Comparison of ENCODE assay signal across 8 cellular contexts in the genomic region with DNA sequence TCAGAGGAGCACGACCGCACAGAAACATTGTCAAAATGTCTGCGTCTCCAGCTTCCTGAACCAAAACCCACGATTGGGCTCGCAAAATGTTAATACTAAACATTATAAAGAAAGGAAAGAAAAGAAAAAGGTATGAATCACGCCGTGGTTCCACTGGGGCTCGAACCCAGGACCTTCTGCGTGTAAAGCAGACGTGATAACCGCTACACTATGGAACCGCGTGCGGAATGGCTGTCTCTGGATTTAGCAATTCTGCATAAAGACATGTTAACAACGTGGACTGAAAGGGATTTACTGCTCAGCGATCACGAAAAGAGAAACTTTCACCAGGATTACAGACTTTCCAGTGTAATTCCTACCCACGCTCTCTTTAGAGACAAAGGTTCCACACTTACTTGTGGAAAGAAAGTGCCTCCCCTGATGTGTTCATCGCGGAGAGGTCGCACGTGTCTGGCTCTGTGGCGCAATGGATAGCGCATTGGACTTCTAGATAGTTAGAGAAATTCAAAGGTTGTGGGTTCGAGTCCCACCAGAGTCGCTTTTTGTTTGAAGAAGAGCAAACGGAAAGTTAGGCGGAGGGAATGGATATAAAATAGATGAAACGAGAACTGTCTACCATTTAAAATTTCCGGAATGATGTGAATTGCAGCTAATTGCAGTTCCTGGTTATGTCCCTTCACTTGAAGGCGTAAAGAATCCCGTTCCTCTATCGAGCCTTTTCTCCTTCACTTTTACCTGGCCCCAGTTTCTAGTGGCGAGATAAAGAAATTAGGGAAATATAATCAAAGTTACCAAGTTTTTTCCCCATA. TPM values are rescaled to one million over a fixed set of nuclear protein-coding genes. Genes with fewer than 3 reads are reported as not detected.
A peak's percentile ranks its signal among the peaks of the same experiment; 100 is the strongest.
DNase-seq lines count a peak whose midpoint lies in the region; ATAC-seq lines count a peak whose summit lies in the region.

No MANE protein-coding gene starts in this region.

- POLR2A ChIA-PET in activated CD4-positive, alpha-beta memory T cell treated with anti-CD3 and anti-CD28 coated beads, Interleukin-2, amount 10 ng/mL, durations not matched to agents 7 days and 5 days (lab: Charles Lee) = interaction anchor here (0.6 to 2.9 kb wide), 8 partner anchors 9 to 114 kb away, joined by 3 to 27 read pairs (median 4); a partner anchor contains a TSS

- H3K9me3 ChIP-seq in mesenchymal stem cell (ENCODE audit: control insufficient read depth, low read length) = no peaks in the 10 kb centered on the region

- H4K8ac ChIP-seq in mesenchymal stem cell (ENCODE audit: low read length) = no peak overlapping the region

- H3K4me1 ChIP-seq in mesenchymal stem cell (ENCODE audit: control insufficient read depth, insufficient read depth, low read depth, low read length) = peaks cover 2% of the 10 kb centered on the region

- no peaks in the 10 kb centered on the region for H3K36me3 ChIP-seq in mesenchymal stem cell (ENCODE audit: control insufficient read depth in 1 of 2, insufficient read depth in 2 of 2, low read depth in 1 of 2, low read length in 2 of 2)

- no peak overlapping the region for H3K14ac ChIP-seq in mesenchymal stem cell (ENCODE audit: low read length in 2 of 2)

- peaks cover 41% of the 10 kb centered on the region for H3K4me1 Mint-ChIP-seq in activated CD4-positive, alpha-beta memory T cell treated with anti-CD3 and anti-CD28 coated beads, Interleukin-2, amount 10 ng/mL, durations not matched to agents 7 days and 5 days

- peak; percentile 39 for DNase-seq in AG08396 (ENCODE audit: low spot score)
- peak; percentile 72 for DNase-seq in NCI-H82 treated with DMSO at 0.1 percent for 48 hours (lab: John Stamatoyannopoulos, UW; ENCODE audit: unreplicated experiment)
- DNase-seq in activated CD4-positive, alpha-beta memory T cell treated with anti-CD3 and anti-CD28 coated beads, Interleukin-2, amount 10 ng/mL, durations not matched to agents 7 days and 5 days = peak; percentile 79
- peak; percentile 76 for DNase-seq in effector CD8-positive, alpha-beta T cell (lab: John Stamatoyannopoulos, UW)
- DNase-seq in mesenchymal stem cell = peak; percentile 96
- peak; percentile 55 for DNase-seq in stimulated activated CD8-positive, alpha-beta memory T cell treated with anti-CD3 and anti-CD28 coated beads, Interleukin-12 subunit alpha, Interleukin-12 subunit beta, amount 100 ng/mL, for 4 hours (ENCODE audit: low read depth)

- H3K27me3 Mint-ChIP-seq in activated CD4-positive, alpha-beta memory T cell treated with anti-CD3 and anti-CD28 coated beads, Interleukin-2, amount 10 ng/mL, durations not matched to agents 7 days and 5 days = peaks cover 12% of the 10 kb centered on the region

- no peak overlapping the region for H2BK12ac ChIP-seq in mesenchymal stem cell (ENCODE audit: low read length in 2 of 2)

- H3K18ac ChIP-seq in mesenchymal stem cell (ENCODE audit: low read depth in 1 of 2, low read length in 2 of 2) = peak overlapping the region in 1 of 2 experiments; percentile 3

- H3K23ac ChIP-seq in mesenchymal stem cell (ENCODE audit: low read length in 2 of 2) = no peak overlapping the region

- H4K91ac ChIP-seq in mesenchymal stem cell (ENCODE audit: low read length) = no peak overlapping the region

- CTCF ChIA-PET in activated CD4-positive, alpha-beta memory T cell treated with anti-CD3 and anti-CD28 coated beads, Interleukin-2, amount 10 ng/mL, durations not matched to agents 7 days and 5 days (lab: Charles Lee) = interaction anchor here (1.1 to 2.9 kb wide), 3 partner anchors 8 to 13 kb away, joined by 3 to 18 read pairs (median 5); no protein-coding TSS in a partner anchor

- peak overlapping the region; percentile 79 for H3K4me3 Mint-ChIP-seq in activated CD4-positive, alpha-beta memory T cell treated with anti-CD3 and anti-CD28 coated beads, Interleukin-2, amount 10 ng/mL, durations not matched to agents 7 days and 5 days

- no peak overlapping the region for H2BK15ac ChIP-seq in mesenchymal stem cell (ENCODE audit: low read depth, poor library complexity, severe bottlenecking)

- H3K27ac Mint-ChIP-seq in activated CD4-positive, alpha-beta memory T cell treated with anti-CD3 and anti-CD28 coated beads, Interleukin-2, amount 10 ng/mL, durations not matched to agents 7 days and 5 days = peak overlapping the region; percentile 83

- peak overlapping the region; percentile 96 for H3K27ac ChIP-seq in mesenchymal stem cell (ENCODE audit: low read length, poor library complexity, severe bottlenecking)

- H3K27me3 ChIP-seq in mesenchymal stem cell (ENCODE audit: control insufficient read depth in 1 of 2, insufficient read depth in 1 of 2, low read length in 2 of 2) = no peaks in the 10 kb centered on the region

- H2BK5ac ChIP-seq in mesenchymal stem cell (ENCODE audit: low read depth, low read length, poor library complexity, severe bottlenecking) = no peak overlapping the region

- H3K9me3 Mint-ChIP-seq in activated CD4-positive, alpha-beta memory T cell treated with anti-CD3 and anti-CD28 coated beads, Interleukin-2, amount 10 ng/mL, durations not matched to agents 7 days and 5 days = no peaks in the 10 kb centered on the region

- H2AK5ac ChIP-seq in mesenchymal stem cell (ENCODE audit: low read length, severe bottlenecking) = no peak overlapping the region

- peak overlapping the region in 1 of 2 experiments; percentile 56 for H3K4ac ChIP-seq in mesenchymal stem cell (ENCODE audit: low read depth in 1 of 2, low read length in 2 of 2)

- peak overlapping the region in 1 of 2 experiments; percentile 89 for H3K4me3 ChIP-seq in mesenchymal stem cell (ENCODE audit: insufficient read depth in 1 of 2, low read depth in 1 of 2, low read length in 2 of 2)

- no peaks in the 10 kb centered on the region for H3K36me3 Mint-ChIP-seq in activated CD4-positive, alpha-beta memory T cell treated with anti-CD3 and anti-CD28 coated beads, Interleukin-2, amount 10 ng/mL, durations not matched to agents 7 days and 5 days (ENCODE audit: low read depth)

- H3K79me1 ChIP-seq in mesenchymal stem cell (replicated peaks; ENCODE audit: low read length, poor library complexity, severe bottlenecking) = no peaks in the 10 kb centered on the region

- H3K4me2 ChIP-seq in mesenchymal stem cell (ENCODE audit: low read length, poor library complexity, severe bottlenecking) = peak overlapping the region; percentile 77

- peak overlapping the region; percentile 97 for H3K9ac ChIP-seq in mesenchymal stem cell (ENCODE audit: low read length)

- no peak overlapping the region for H2AFZ ChIP-seq in mesenchymal stem cell (ENCODE audit: low read depth, low read length)

- ATAC-seq in GM19324 (IDR thresholded peaks at IDR 0.05; ENCODE audit: low FRiP score, unreplicated experiment) (peak; percentile 39), HG03520 (IDR thresholded peaks at IDR 0.05; ENCODE audit: unreplicated experiment) (peak; percentile 29)

- WGBS in mesenchymal stem cell = under 1% methylated on average over 23 of the region's 34 CpGs

- no peak overlapping the region for H2BK120ac ChIP-seq in mesenchymal stem cell (ENCODE audit: low read depth, low read length)

RNA-seq across cellular contexts. Expression of a gene that starts 39.7 kb away (rescaled TPM):
- total RNA-seq in activated CD4-positive, alpha-beta memory T cell treated with anti-CD3 and anti-CD28 coated beads, Interleukin-2, amount 10 ng/mL, durations not matched to agents 7 days and 5 days = not detected
- not detected for polyA plus RNA-seq in mesenchymal stem cell (2013, experiment 1 of 2)
- polyA plus RNA-seq in mesenchymal stem cell (2013, experiment 2 of 2) = not detected

RNA-seq across cellular contexts. Expression of a gene that starts 47.7 kb away (rescaled TPM):
- not detected for total RNA-seq in activated CD4-positive, alpha-beta memory T cell treated with anti-CD3 and anti-CD28 coated beads, Interleukin-2, amount 10 ng/mL, durations not matched to agents 7 days and 5 days
- polyA plus RNA-seq in mesenchymal stem cell (2013, experiment 1 of 2) = not detected
- polyA plus RNA-seq in mesenchymal stem cell (2013, experiment 2 of 2) = not detected

Comparison
In these comparisons a context has a peak if more than half of its experiments do, and no peak if none do; other contexts are left out.
1. DNase-seq: peak in every context shown above with its lines; median percentile 96 in mesenchymal stem cell; 79 in activated CD4-positive, alpha-beta memory T cell treated with anti-CD3 and anti-CD28 coated beads, Interleukin-2, amount 10 ng/mL, durations not matched to agents 7 days and 5 days; 76 in effector CD8-positive, alpha-beta T cell; 72 in NCI-H82 treated with DMSO at 0.1 percent for 48 hours; 55 in stimulated activated CD8-positive, alpha-beta memory T cell treated with anti-CD3 and anti-CD28 coated beads, Interleukin-12 subunit alpha, Interleukin-12 subunit beta, amount 100 ng/mL, for 4 hours; 39 in AG08396.